27 cellular contexts compared by ENCODE assay signal in genomic region chr4:149306537-149306936, GRCh38.
"Had no signal": no experiment of that assay in that cellular context is flagged by ENCODE, and none has a peak within 500 bp of the region (broad histone marks: within the 10 kb centered on the region; RNA-seq: fewer than 3 reads in every experiment).

No MANE protein-coding gene starts in this region.

- H3K9me3 Mint-ChIP-seq: activated CD4-positive, alpha-beta memory T cell treated with anti-CD3 and anti-CD28 coated beads for 36 hours; activated CD4-positive, alpha-beta T cell treated with anti-CD3 and anti-CD28 coated beads, Interleukin-2, amount 10 ng/mL, durations not matched to agents 24 days and 14 days; activated naive CD8-positive, alpha-beta T cell treated with anti-CD3 and anti-CD28 coated beads for 36 hours had no signal

- H3K27ac ChIP-seq: adrenal gland, breast epithelium, SJSA1 had no signal

- H3K36me3 Mint-ChIP-seq: activated CD4-positive, alpha-beta memory T cell treated with anti-CD3 and anti-CD28 coated beads for 36 hours; activated naive CD4-positive, alpha-beta T cell treated with anti-CD3 and anti-CD28 coated beads, Interleukin-2, amount 10 ng/mL, durations not matched to agents 7 days and 5 days; activated naive CD8-positive, alpha-beta T cell treated with anti-CD3 and anti-CD28 coated beads for 36 hours; WTC11 had no signal

- H3K27ac Mint-ChIP-seq: activated CD4-positive, alpha-beta memory T cell treated with anti-CD3 and anti-CD28 coated beads for 36 hours; activated CD4-positive, alpha-beta T cell treated with anti-CD3 and anti-CD28 coated beads, Interleukin-2, amount 10 ng/mL, durations not matched to agents 24 days and 14 days; activated naive CD4-positive, alpha-beta T cell treated with anti-CD3 and anti-CD28 coated beads, Interleukin-2, amount 10 ng/mL, durations not matched to agents 7 days and 5 days; activated naive CD8-positive, alpha-beta T cell treated with anti-CD3 and anti-CD28 coated beads for 36 hours; activated T-helper 2 cell treated with anti-CD3 and anti-CD28 coated beads, Interferon-gamma antibody, Interleukin-2, Interleukin-4, amounts not matched to agents 10 μg/mL and 5 μg/mL and 100 μg/mL, durations not matched to agents 14 hours and 24 hours and 36 hours; T-helper 1 cell treated with Interleukin-12 subunit alpha and Interleukin-12 subunit beta and Interleukin-4 antibody, amounts not matched to agents 30 μg/mL and 1 μg/mL, for 36 hours; WTC11 had no signal

- H3K27me3 ChIP-seq: adrenal gland, breast epithelium, SJSA1 had no signal

- H3K4me1 ChIP-seq: adrenal gland, breast epithelium, SJSA1 had no signal

- H3K4me1 Mint-ChIP-seq: activated CD4-positive, alpha-beta T cell treated with anti-CD3 and anti-CD28 coated beads, Interleukin-2, amount 10 ng/mL, durations not matched to agents 24 days and 14 days; activated naive CD4-positive, alpha-beta T cell treated with anti-CD3 and anti-CD28 coated beads, Interleukin-2, amount 10 ng/mL, durations not matched to agents 7 days and 5 days; activated naive CD8-positive, alpha-beta T cell treated with anti-CD3 and anti-CD28 coated beads for 36 hours; WTC11 had no signal

- ATAC-seq: WTC11 had no signal

- DNase-seq: activated CD4-positive, alpha-beta memory T cell treated with anti-CD3 and anti-CD28 coated beads for 36 hours; activated CD4-positive, alpha-beta T cell treated with anti-CD3 and anti-CD28 coated beads, Interleukin-2, amount 10 ng/mL, durations not matched to agents 24 days and 14 days; activated CD4-positive, CD25-positive, alpha-beta regulatory T cell treated with anti-CD3 and anti-CD28 coated beads, Interleukin-2, amount 50 U/mL, for 72 hours; activated CD8-positive, alpha-beta memory T cell treated with anti-CD3 and anti-CD28 coated beads for 24 hours; activated gamma-delta T cell treated with Interleukin-2 at 50 U/mL for 16 hours; activated naive CD4-positive, alpha-beta T cell treated with anti-CD3 and anti-CD28 coated beads, Interleukin-2, amount 10 ng/mL, durations not matched to agents 7 days and 5 days; activated naive CD8-positive, alpha-beta T cell treated with anti-CD3 and anti-CD28 coated beads for 36 hours; activated T-cell treated with anti-CD3 and anti-CD28 coated beads, Interleukin-2, amount 50 U/mL, for 48 hours; adrenal gland; anterior cingulate cortex; central memory CD4-positive, alpha-beta T cell; KG1; NCI-H1048; NCI-H146; NCI-H187 treated with DMSO at 0.1 percent for 48 hours; NCI-H2081 treated with DMSO at 0.1 percent for 48 hours; NCI-H2171; NCI-H510A treated with DMSO at 0.1 percent for 48 hours; NCI-H69; NK-92 treated with Interleukin-12 subunit alpha and Interleukin-12 subunit beta, amount 100 ng/mL, for 24 hours; SHP77 had no signal

- H3K4me3 Mint-ChIP-seq: activated CD4-positive, alpha-beta memory T cell treated with anti-CD3 and anti-CD28 coated beads for 36 hours; activated CD4-positive, alpha-beta T cell treated with anti-CD3 and anti-CD28 coated beads, Interleukin-2, amount 10 ng/mL, durations not matched to agents 24 days and 14 days; activated naive CD4-positive, alpha-beta T cell treated with anti-CD3 and anti-CD28 coated beads, Interleukin-2, amount 10 ng/mL, durations not matched to agents 7 days and 5 days; activated naive CD8-positive, alpha-beta T cell treated with anti-CD3 and anti-CD28 coated beads for 36 hours; T-helper 1 cell treated with Interleukin-12 subunit alpha and Interleukin-12 subunit beta and Interleukin-4 antibody, amounts not matched to agents 30 μg/mL and 1 μg/mL, for 36 hours; WTC11 had no signal

- H3K4me3 ChIP-seq: adrenal gland, breast epithelium, SJSA1 had no signal

- H3K9me3 ChIP-seq: adrenal gland, breast epithelium, SJSA1 had no signal

- H3K36me3 ChIP-seq: adrenal gland, breast epithelium, SJSA1 had no signal

- H3K27me3 Mint-ChIP-seq: activated CD4-positive, alpha-beta memory T cell treated with anti-CD3 and anti-CD28 coated beads for 36 hours; activated CD4-positive, alpha-beta T cell treated with anti-CD3 and anti-CD28 coated beads, Interleukin-2, amount 10 ng/mL, durations not matched to agents 24 days and 14 days; activated naive CD4-positive, alpha-beta T cell treated with anti-CD3 and anti-CD28 coated beads, Interleukin-2, amount 10 ng/mL, durations not matched to agents 7 days and 5 days; activated naive CD8-positive, alpha-beta T cell treated with anti-CD3 and anti-CD28 coated beads for 36 hours had no signal

- FAIRE-seq: RCC 7860 had no signal
